In genomic region chr11:1513326-1514296, GRCh38 we compare ENCODE assay signal across 18 cellular contexts. TPM values are rescaled to one million over a fixed set of nuclear protein-coding genes. Genes with fewer than 3 reads are reported as not detected.
DNase-seq lines count a peak whose midpoint lies in the region; ATAC-seq and TF ChIP-seq lines count a peak whose summit lies in the region.
"Had no signal": no experiment of that assay in that cellular context is flagged by ENCODE, and none has a peak within 500 bp of the region (broad histone marks: within the 10 kb centered on the region; RNA-seq: fewer than 3 reads in every experiment).

No MANE protein-coding gene starts in this region.

- H3K9ac ChIP-seq in iPS-20b (ENCODE audit: low read depth, low read length) = peak overlapping the region; percentile 54; the same call in 1 of the 2 replicates

- no peak overlapping the region for H3K4me3 ChIP-seq in iPS-20b (ENCODE audit: low read length)
- H3K4me3 ChIP-seq: colonic mucosa, vagina had no signal

- H3K27ac ChIP-seq in iPS-20b (ENCODE audit: low read length) (no peak overlapping the region), substantia nigra (ENCODE audit: low read depth, low read length, poor library complexity, severe bottlenecking) (no peak overlapping the region)
- H3K27ac ChIP-seq: colonic mucosa, vagina had no signal

- H3K27me3 ChIP-seq in iPS-20b (ENCODE audit: insufficient read depth, low read length) = peaks cover 4% of the 10 kb centered on the region; the same call in 1 of the 2 replicates
- H3K27me3 ChIP-seq: colonic mucosa, vagina had no signal

- intact Hi-C loops in activated B cell treated with CpG ODN at 0.5 μM for 24 hours (cut with micrococcal nuclease) = loop anchor here (2.0 kb wide), 1 partner anchor 61 kb away; no protein-coding TSS in a partner anchor

- DNase-seq in activated naive CD8-positive, alpha-beta T cell treated with anti-CD3 and anti-CD28 coated beads for 36 hours = no peak
- no peak for DNase-seq in activated B cell treated with CpG ODN at 0.5 μM for 24 hours
- no peak for DNase-seq in substantia nigra (lab: John Stamatoyannopoulos, UW)
- no peak for DNase-seq in iPS-NIHi7 (ENCODE audit: extremely low spot score)
- DNase-seq: activated effector memory CD4-positive, alpha-beta T cell treated with Interleukin-2 at 50 U/mL for 16 hours; colonic mucosa; foreskin melanocyte; NCI-H748 treated with DMSO at 0.1 percent for 48 hours; stimulated activated CD4-positive, alpha-beta T cell treated with anti-CD3 and anti-CD28 coated beads, Interleukin-15, amount 100 ng/mL, for 24 hours had no signal

- peak overlapping the region; percentile 46 for H3K27ac Mint-ChIP-seq in activated naive CD8-positive, alpha-beta T cell
- H3K27ac Mint-ChIP-seq in activated naive CD8-positive, alpha-beta T cell treated with anti-CD3 and anti-CD28 coated beads for 36 hours = no peak overlapping the region
- peak overlapping the region; percentile 41 for H3K27ac Mint-ChIP-seq in activated B cell treated with CpG ODN at 0.5 μM for 24 hours
- peak overlapping the region; percentile 12 for H3K27ac Mint-ChIP-seq in stimulated activated memory B cell treated with anti-CD40 and anti-IgM and Interleukin-4, amounts not matched to agents 10 μg/mL and 1 μg/mL and 100 μg/mL, for 72 hours
- H3K27ac Mint-ChIP-seq: stimulated activated naive CD8-positive, alpha-beta T cell treated with anti-CD3 and anti-CD28 coated beads, Interleukin-15, Interleukin-2, amounts not matched to agents 100 ng/mL and 50 ng/mL, for 24 hours had no signal

- H3K4me1 Mint-ChIP-seq in activated naive CD8-positive, alpha-beta T cell (ENCODE audit: low read depth) = peaks cover 56% of the 10 kb centered on the region
- peaks cover 41% of the 10 kb centered on the region for H3K4me1 Mint-ChIP-seq in activated naive CD8-positive, alpha-beta T cell treated with anti-CD3 and anti-CD28 coated beads for 36 hours
- peaks cover 50% of the 10 kb centered on the region for H3K4me1 Mint-ChIP-seq in activated B cell treated with CpG ODN at 0.5 μM for 24 hours
- H3K4me1 Mint-ChIP-seq in stimulated activated memory B cell treated with anti-CD40 and anti-IgM and Interleukin-4, amounts not matched to agents 10 μg/mL and 1 μg/mL and 100 μg/mL, for 72 hours = peaks cover 71% of the 10 kb centered on the region

- H3K27me3 Mint-ChIP-seq in activated naive CD8-positive, alpha-beta T cell = no peaks in the 10 kb centered on the region
- H3K27me3 Mint-ChIP-seq in activated naive CD8-positive, alpha-beta T cell treated with anti-CD3 and anti-CD28 coated beads for 36 hours = no peaks in the 10 kb centered on the region
- H3K27me3 Mint-ChIP-seq in activated B cell treated with CpG ODN at 0.5 μM for 24 hours = no peaks in the 10 kb centered on the region
- H3K27me3 Mint-ChIP-seq in stimulated activated memory B cell treated with anti-CD40 and anti-IgM and Interleukin-4, amounts not matched to agents 10 μg/mL and 1 μg/mL and 100 μg/mL, for 72 hours = no peaks in the 10 kb centered on the region
- H3K27me3 Mint-ChIP-seq: stimulated activated naive CD8-positive, alpha-beta T cell treated with anti-CD3 and anti-CD28 coated beads, Interleukin-15, Interleukin-2, amounts not matched to agents 100 ng/mL and 50 ng/mL, for 24 hours had no signal

- H3K36me3 Mint-ChIP-seq in activated naive CD8-positive, alpha-beta T cell = no peaks in the 10 kb centered on the region
- H3K36me3 Mint-ChIP-seq in activated naive CD8-positive, alpha-beta T cell treated with anti-CD3 and anti-CD28 coated beads for 36 hours = no peaks in the 10 kb centered on the region
- peaks cover 11% of the 10 kb centered on the region for H3K36me3 Mint-ChIP-seq in activated B cell treated with CpG ODN at 0.5 μM for 24 hours (ENCODE audit: low read depth)
- peaks cover 7% of the 10 kb centered on the region for H3K36me3 Mint-ChIP-seq in stimulated activated memory B cell treated with anti-CD40 and anti-IgM and Interleukin-4, amounts not matched to agents 10 μg/mL and 1 μg/mL and 100 μg/mL, for 72 hours

- H3K9me3 Mint-ChIP-seq in activated naive CD8-positive, alpha-beta T cell (ENCODE audit: low read depth) = no peaks in the 10 kb centered on the region
- H3K9me3 Mint-ChIP-seq in activated naive CD8-positive, alpha-beta T cell treated with anti-CD3 and anti-CD28 coated beads for 36 hours = no peaks in the 10 kb centered on the region
- no peaks in the 10 kb centered on the region for H3K9me3 Mint-ChIP-seq in activated B cell treated with CpG ODN at 0.5 μM for 24 hours
- H3K9me3 Mint-ChIP-seq in stimulated activated memory B cell treated with anti-CD40 and anti-IgM and Interleukin-4, amounts not matched to agents 10 μg/mL and 1 μg/mL and 100 μg/mL, for 72 hours = no peaks in the 10 kb centered on the region
- H3K9me3 Mint-ChIP-seq: CD14-positive monocyte; neural crest cell; stimulated activated naive CD8-positive, alpha-beta T cell treated with anti-CD3 and anti-CD28 coated beads, Interleukin-15, Interleukin-2, amounts not matched to agents 100 ng/mL and 50 ng/mL, for 24 hours had no signal

- CTCF ChIA-PET in activated B cell treated with CpG ODN at 0.5 μM for 24 hours (lab: Charles Lee) = interaction anchor here (3.1 to 3.5 kb wide), 3 partner anchors 61 to 311 kb away, joined by 12 to 23 read pairs (median 12); no protein-coding TSS in a partner anchor

- no peaks in the 10 kb centered on the region for H3K9me3 ChIP-seq in iPS-20b (ENCODE audit: insufficient read depth, low read depth, low read length)
- H3K9me3 ChIP-seq: colonic mucosa, vagina had no signal

- no peak overlapping the region for H3K4me3 Mint-ChIP-seq in activated naive CD8-positive, alpha-beta T cell
- no peak overlapping the region for H3K4me3 Mint-ChIP-seq in activated naive CD8-positive, alpha-beta T cell treated with anti-CD3 and anti-CD28 coated beads for 36 hours
- no peak overlapping the region for H3K4me3 Mint-ChIP-seq in activated B cell treated with CpG ODN at 0.5 μM for 24 hours
- H3K4me3 Mint-ChIP-seq in stimulated activated memory B cell treated with anti-CD40 and anti-IgM and Interleukin-4, amounts not matched to agents 10 μg/mL and 1 μg/mL and 100 μg/mL, for 72 hours = no peak overlapping the region
- H3K4me3 Mint-ChIP-seq: CD14-positive monocyte; neural crest cell; stimulated activated naive CD8-positive, alpha-beta T cell treated with anti-CD3 and anti-CD28 coated beads, Interleukin-15, Interleukin-2, amounts not matched to agents 100 ng/mL and 50 ng/mL, for 24 hours had no signal

- H3K36me3 ChIP-seq in iPS-20b (ENCODE audit: insufficient read depth, low read depth, low read length) = no peaks in the 10 kb centered on the region
- H3K36me3 ChIP-seq: colonic mucosa, vagina had no signal

- TF ChIP-seq CTCF in activated B cell treated with CpG ODN at 0.5 μM for 24 hours (IDR thresholded peaks at IDR 0.05) = no peak

- H3K4me1 ChIP-seq in iPS-20b (ENCODE audit: insufficient read depth, low read length) = no peaks in the 10 kb centered on the region

- ATAC-seq in activated B cell treated with CpG ODN at 0.5 μM for 24 hours (ENCODE audit: low read depth) (no peak), GM19397 (IDR thresholded peaks at IDR 0.05; ENCODE audit: unreplicated experiment) (no peak)
- no peak for ATAC-seq in stimulated activated memory B cell treated with anti-CD40 and anti-IgM and Interleukin-4, amounts not matched to agents 10 μg/mL and 1 μg/mL and 100 μg/mL, for 72 hours

- POLR2A ChIA-PET in activated B cell treated with CpG ODN at 0.5 μM for 24 hours (lab: Charles Lee) = no interaction called here

RNA-seq across cellular contexts. Expression of gene MOB2, which starts 27.0 kb away (rescaled TPM):
- 10 to 100 TPM; 15.2 to 16.3 TPM for total RNA-seq in activated naive CD8-positive, alpha-beta T cell treated with anti-CD3 and anti-CD28 coated beads for 36 hours
- total RNA-seq in activated B cell treated with CpG ODN at 0.5 μM for 24 hours = 29.5 and 34.4 TPM in 2 replicates

RNA-seq across cellular contexts. Expression of gene DUSP8, which starts 58.5 kb away (rescaled TPM):
- 1 to 10 TPM; 1.5 to 2.1 TPM for total RNA-seq in activated naive CD8-positive, alpha-beta T cell treated with anti-CD3 and anti-CD28 coated beads for 36 hours
- 1.3 and 1.7 TPM in 2 replicates for total RNA-seq in activated B cell treated with CpG ODN at 0.5 μM for 24 hours
- total RNA-seq: LHCN-M2 had no signal
